ENCODE assay signal across 10 cellular contexts in genomic region chr5:177371120-177371537, GRCh38. TPM values are rescaled to one million over a fixed set of nuclear protein-coding genes. Genes with fewer than 3 reads are reported as not detected.
A peak's percentile ranks its signal among the peaks of the same experiment; 100 is the strongest.
DNase-seq lines count a peak whose midpoint lies in the region; ATAC-seq, FAIRE-seq and TF ChIP-seq lines count a peak whose summit lies in the region.
"Had no signal": no experiment of that assay in that cellular context is flagged by ENCODE, and none has a peak within 500 bp of the region (broad histone marks: within the 10 kb centered on the region; RNA-seq: fewer than 3 reads in every experiment).

No MANE protein-coding gene starts in this region.

- H3K9me3 Mint-ChIP-seq in activated naive CD4-positive, alpha-beta T cell treated with anti-CD3 and anti-CD28 coated beads for 36 hours: no peaks in the 10 kb centered on the region
- H3K9me3 Mint-ChIP-seq in activated naive CD4-positive, alpha-beta T cell treated with anti-CD3 and anti-CD28 coated beads, Interleukin-2, amount 50 U/mL, for 72 hours: no peaks in the 10 kb centered on the region
- peaks cover 3% of the 10 kb centered on the region for H3K9me3 Mint-ChIP-seq in astrocyte (ENCODE audit: unreplicated experiment)

- H3K36me3 ChIP-seq in astrocyte (ENCODE audit: insufficient read depth, low read length): no peaks in the 10 kb centered on the region
- peaks cover 0 to 31% of the 10 kb centered on the region in 2 donors for H3K36me3 ChIP-seq in left lung
- H3K36me3 ChIP-seq in thymus (ENCODE audit: control insufficient read depth, insufficient read depth): peaks cover 74% of the 10 kb centered on the region

- no peaks in the 10 kb centered on the region for H4K20me1 ChIP-seq in astrocyte (ENCODE audit: insufficient read depth, low read length)

- peak overlapping the region; percentile 87 for H2AFZ ChIP-seq in astrocyte (ENCODE audit: low read depth, low read length)

- TF ChIP-seq CTCF in astrocyte (IDR thresholded peaks at IDR 0.05; ENCODE audit: insufficient read depth, low read depth, low read length): no peak
- TF ChIP-seq CTCF in left lung (IDR thresholded peaks at IDR 0.05): no peak

- intact Hi-C loops in activated naive CD4-positive, alpha-beta T cell treated with anti-CD3 and anti-CD28 coated beads for 36 hours (cut with micrococcal nuclease): loop anchor here (5.0 kb wide), 1 partner anchor 834 kb away; the partner anchor contains the start of gene RNF44
- intact Hi-C loops in left lung (cut with DNase I): no loop called here

- H3K4me2 ChIP-seq in astrocyte (ENCODE audit: low read length): peak overlapping the region; percentile 90

- H3K4me3 ChIP-seq in astrocyte (ENCODE audit: insufficient read depth, low read depth, low read length) (peak overlapping the region; percentile 61), left lung (peak overlapping the region; percentile 37 to 43), thymus (ENCODE audit: low read length) (peak overlapping the region; percentile 23)
- H3K4me3 ChIP-seq: mucosa of descending colon had no signal

- H3K9ac ChIP-seq in astrocyte (ENCODE audit: low read length): peak overlapping the region; percentile 80

- H3K4me1 Mint-ChIP-seq in activated naive CD4-positive, alpha-beta T cell treated with anti-CD3 and anti-CD28 coated beads for 36 hours (ENCODE audit: low read depth): peaks cover 69% of the 10 kb centered on the region
- peaks cover 6% of the 10 kb centered on the region for H3K4me1 Mint-ChIP-seq in astrocyte (ENCODE audit: low read depth, unreplicated experiment)

- CTCF ChIA-PET in activated naive CD4-positive, alpha-beta T cell treated with anti-CD3 and anti-CD28 coated beads for 36 hours (lab: Charles Lee): interaction anchor here (0.7 to 6.0 kb wide), 14 partner anchors 8 to 86 kb away, joined by 3 to 77 read pairs (median 9); partner anchors contain the start of genes LMAN2, RGS14 and SLC34A1

- H3K4me3 Mint-ChIP-seq in activated naive CD4-positive, alpha-beta T cell treated with anti-CD3 and anti-CD28 coated beads for 36 hours: peak overlapping the region; percentile 74
- peak overlapping the region; percentile 78 for H3K4me3 Mint-ChIP-seq in astrocyte (ENCODE audit: unreplicated experiment)

- no peak for DNase-seq in activated naive CD4-positive, alpha-beta T cell treated with anti-CD3 and anti-CD28 coated beads for 36 hours
- DNase-seq in activated naive CD4-positive, alpha-beta T cell treated with anti-CD3 and anti-CD28 coated beads, Interleukin-2, amount 50 U/mL, for 72 hours (ENCODE audit: low spot score in 2 of 2): no peak
- DNase-seq in astrocyte (ENCODE audit: low read depth) (no peak), left lung (no peak), urothelium cell line (ENCODE audit: low spot score) (no peak), EL (no peak), occipital lobe (lab: John Stamatoyannopoulos, UW) (no peak)
- DNase-seq: NCI-H1694 treated with DMSO at 0.1 percent for 48 hours had no signal

- peaks cover 28% of the 10 kb centered on the region for H3K36me3 Mint-ChIP-seq in activated naive CD4-positive, alpha-beta T cell treated with anti-CD3 and anti-CD28 coated beads for 36 hours (ENCODE audit: low read depth)
- peaks cover 14 to 24% of the 10 kb centered on the region in 2 donors for H3K36me3 Mint-ChIP-seq in activated naive CD4-positive, alpha-beta T cell treated with anti-CD3 and anti-CD28 coated beads, Interleukin-2, amount 50 U/mL, for 72 hours
- peaks cover 14% of the 10 kb centered on the region for H3K36me3 Mint-ChIP-seq in astrocyte (ENCODE audit: low read depth, unreplicated experiment)

- FAIRE-seq in astrocyte (lab: Jason Lieb, UNC) (no peak), urothelium cell line (lab: Jason Lieb, UNC) (no peak)

- peaks cover 18% of the 10 kb centered on the region for H3K4me1 ChIP-seq in astrocyte (ENCODE audit: insufficient read depth, low read length)
- H3K4me1 ChIP-seq in left lung: peaks cover 18 to 52% of the 10 kb centered on the region in 2 donors
- H3K4me1 ChIP-seq in thymus (ENCODE audit: control insufficient read depth, insufficient read depth, low read length): peaks cover 5% of the 10 kb centered on the region

- H3K27me3 ChIP-seq in astrocyte (ENCODE audit: insufficient read depth, low read length) (peaks cover 7% of the 10 kb centered on the region), left lung (no peaks in the 10 kb centered on the region), thymus (ENCODE audit: control insufficient read depth, insufficient read depth) (no peaks in the 10 kb centered on the region)

- H3K79me2 ChIP-seq in astrocyte (ENCODE audit: insufficient read depth, low read length): no peaks in the 10 kb centered on the region

- 80% methylated on average over 16 of the region's 16 CpGs for WGBS in thymus

- H3K27ac ChIP-seq in astrocyte (ENCODE audit: low read depth, low read length): no peak overlapping the region
- peak overlapping the region in 1 of 2 donors; percentile 77 for H3K27ac ChIP-seq in left lung
- H3K27ac ChIP-seq in thymus (ENCODE audit: low read depth): peak overlapping the region; percentile 19

- no peaks in the 10 kb centered on the region for H3K27me3 Mint-ChIP-seq in activated naive CD4-positive, alpha-beta T cell treated with anti-CD3 and anti-CD28 coated beads for 36 hours (ENCODE audit: low read depth)
- peaks cover 17% of the 10 kb centered on the region for H3K27me3 Mint-ChIP-seq in astrocyte (ENCODE audit: low read depth, unreplicated experiment)

- H3K9me3 ChIP-seq in astrocyte (ENCODE audit: insufficient read depth, low read depth, low read length): no peaks in the 10 kb centered on the region
- H3K9me3 ChIP-seq in left lung: no peaks in the 10 kb centered on the region
- H3K9me3 ChIP-seq in thymus (ENCODE audit: control insufficient read depth): peaks cover 1% of the 10 kb centered on the region
- H3K9me3 ChIP-seq: mucosa of descending colon had no signal

- H3K27ac Mint-ChIP-seq in activated naive CD4-positive, alpha-beta T cell treated with anti-CD3 and anti-CD28 coated beads for 36 hours: peak overlapping the region; percentile 91
- H3K27ac Mint-ChIP-seq in activated naive CD4-positive, alpha-beta T cell treated with anti-CD3 and anti-CD28 coated beads, Interleukin-2, amount 50 U/mL, for 72 hours: no peak overlapping the region
- no peak overlapping the region for H3K27ac Mint-ChIP-seq in astrocyte (ENCODE audit: unreplicated experiment)

- no peak for ATAC-seq in activated naive CD4-positive, alpha-beta T cell treated with anti-CD3 and anti-CD28 coated beads, Interleukin-2, amount 50 U/mL, for 72 hours
- no peak for ATAC-seq in left lung

RNA-seq across cellular contexts. Expression of gene SLC34A1, which starts 13.1 kb away (rescaled TPM):
- not detected for total RNA-seq in activated naive CD4-positive, alpha-beta T cell treated with anti-CD3 and anti-CD28 coated beads for 36 hours
- total RNA-seq in activated naive CD4-positive, alpha-beta T cell treated with anti-CD3 and anti-CD28 coated beads, Interleukin-2, amount 50 U/mL, for 72 hours: under 1 TPM; 0.07 to 0.19 TPM
- total RNA-seq in astrocyte (not detected in 2 replicates), left lung (not detected), occipital lobe (not detected)
- 0.02 TPM for polyA plus RNA-seq in thymus
- total RNA-seq: mucosa of descending colon had no signal

RNA-seq across cellular contexts. Expression of gene RGS14, which starts 13.4 kb away (rescaled TPM):
- total RNA-seq in activated naive CD4-positive, alpha-beta T cell treated with anti-CD3 and anti-CD28 coated beads for 36 hours: 10 to 100 TPM; 34.6 to 39.2 TPM
- total RNA-seq in activated naive CD4-positive, alpha-beta T cell treated with anti-CD3 and anti-CD28 coated beads, Interleukin-2, amount 50 U/mL, for 72 hours: 10 to 100 TPM; 22.0 to 77.6 TPM
- 7.8 and 11.3 TPM in 2 replicates for total RNA-seq in astrocyte
- total RNA-seq in left lung: 10 to 100 TPM; 14.2 to 28.2 TPM
- 52.7 TPM for polyA plus RNA-seq in thymus
- 4.4 TPM for total RNA-seq in occipital lobe

RNA-seq across cellular contexts. Expression of gene LMAN2, which starts 19.7 kb away (rescaled TPM):
- total RNA-seq in activated naive CD4-positive, alpha-beta T cell treated with anti-CD3 and anti-CD28 coated beads for 36 hours: 10 to 100 TPM; 82.2 to 83.9 TPM
- 100 to 1,000 TPM in 1 of 2 donors, 10 to 100 TPM in 1; 96.7 to 108 TPM for total RNA-seq in activated naive CD4-positive, alpha-beta T cell treated with anti-CD3 and anti-CD28 coated beads, Interleukin-2, amount 50 U/mL, for 72 hours
- total RNA-seq in astrocyte (103 and 106 TPM in 2 replicates), left lung (100 to 1,000 TPM; 133 to 155 TPM), occipital lobe (73.5 TPM)
- 95.3 TPM for polyA plus RNA-seq in thymus

RNA-seq across cellular contexts. Expression of gene PFN3, which starts 29.3 kb away (rescaled TPM):
- total RNA-seq in activated naive CD4-positive, alpha-beta T cell treated with anti-CD3 and anti-CD28 coated beads for 36 hours: not detected
- total RNA-seq in activated naive CD4-positive, alpha-beta T cell treated with anti-CD3 and anti-CD28 coated beads, Interleukin-2, amount 50 U/mL, for 72 hours: not detected
- total RNA-seq in astrocyte (not detected in 2 replicates), left lung (not detected), occipital lobe (not detected)
- not detected for polyA plus RNA-seq in thymus
- total RNA-seq: mucosa of descending colon had no signal

RNA-seq across cellular contexts. Expression of gene F12, which starts 38.2 kb away (rescaled TPM):
- total RNA-seq in activated naive CD4-positive, alpha-beta T cell treated with anti-CD3 and anti-CD28 coated beads for 36 hours: 1 to 10 TPM; 3.2 to 5.4 TPM
- total RNA-seq in activated naive CD4-positive, alpha-beta T cell treated with anti-CD3 and anti-CD28 coated beads, Interleukin-2, amount 50 U/mL, for 72 hours: 1 to 10 TPM; 2.2 to 9.8 TPM
- 2.8 and 3.0 TPM in 2 replicates for total RNA-seq in astrocyte
- 1 to 10 TPM in 1 of 2 donors, under 1 TPM in 1; 0.63 to 1.1 TPM for total RNA-seq in left lung
- polyA plus RNA-seq in thymus: 1.2 TPM
- total RNA-seq in occipital lobe: 3.9 TPM
